Comparison of ENCODE assay signal across 11 cellular contexts in genomic region chr17:28320215-28321061, GRCh38. TPM values are rescaled to one million over a fixed set of nuclear protein-coding genes. Genes with fewer than 3 reads are reported as not detected.
DNase-seq lines count a peak whose midpoint lies in the region; ATAC-seq and TF ChIP-seq lines count a peak whose summit lies in the region.
"Had no signal": no experiment of that assay in that cellular context is flagged by ENCODE, and none has a peak within 500 bp of the region (broad histone marks: within the 10 kb centered on the region; RNA-seq: fewer than 3 reads in every experiment).

No MANE protein-coding gene starts in this region.

- no peaks in the 10 kb centered on the region for H3K36me3 ChIP-seq in kidney epithelial cell (ENCODE audit: control insufficient read depth, insufficient read depth, low read length)
- H3K36me3 ChIP-seq in upper lobe of right lung, result no peaks in the 10 kb centered on the region
- no peaks in the 10 kb centered on the region for H3K36me3 ChIP-seq in aorta (ENCODE audit: control insufficient read depth in 1 of 2, insufficient read depth in 2 of 2, low read length in 1 of 2)
- H3K36me3 ChIP-seq: neutrophil had no signal

- H3K4me1 ChIP-seq in upper lobe of right lung (peaks cover 30% of the 10 kb centered on the region), aorta (ENCODE audit: control insufficient read depth in 1 of 2, insufficient read depth in 2 of 2, low read length in 2 of 2) (no peaks in the 10 kb centered on the region)

- DNase-seq in activated naive CD4-positive, alpha-beta T cell treated with Interleukin-2 at 50 U/mL for 16 hours, result no peak
- no peak for DNase-seq in activated T-helper 1 cell treated with anti-CD3 and anti-CD28 coated beads, Interleukin-12 subunit alpha, Interleukin-12 subunit beta, Interleukin-2, Interleukin-4 antibody, amounts not matched to agents 30 ng/mL and 10 ng/mL and 1 ng/mL, durations not matched to agents 14 hours and 24 hours and 36 hours (ENCODE audit: low spot score)
- no peak for DNase-seq in kidney epithelial cell (ENCODE audit: low read depth)
- DNase-seq in upper lobe of right lung, result no peak
- no peak for DNase-seq in SKM-1 treated with dmso at 0.1 percent for 144 hours (lab: John Stamatoyannopoulos, UW; ENCODE audit: unreplicated experiment)
- no peak for DNase-seq in aorta
- DNase-seq: stimulated activated naive CD4-positive, alpha-beta T cell had no signal

- no peaks in the 10 kb centered on the region for H3K9me3 ChIP-seq in upper lobe of right lung
- H3K9me3 ChIP-seq in aorta (ENCODE audit: control insufficient read depth, low read length), result no peaks in the 10 kb centered on the region
- H3K9me3 ChIP-seq: neutrophil had no signal

- no peak for ATAC-seq in upper lobe of right lung
- no peak for ATAC-seq in HG03565 (IDR thresholded peaks at IDR 0.05; ENCODE audit: unreplicated experiment)
- no peak for ATAC-seq in aorta (ENCODE audit: low FRiP score)

- 72% methylated on average over 8 of the region's 8 CpGs for WGBS in aorta, 2 donors

- no peaks in the 10 kb centered on the region for H3K9me3 Mint-ChIP-seq in activated naive CD4-positive, alpha-beta T cell treated with anti-CD3 and anti-CD28 coated beads, Interleukin-2, amount 50 U/mL, for 24 hours
- H3K9me3 Mint-ChIP-seq in activated T-helper 1 cell treated with anti-CD3 and anti-CD28 coated beads, Interleukin-12 subunit alpha, Interleukin-12 subunit beta, Interleukin-2, Interleukin-4 antibody, amounts not matched to agents 30 ng/mL and 10 ng/mL and 1 ng/mL, durations not matched to agents 14 hours and 24 hours and 36 hours, result no peaks in the 10 kb centered on the region

- peak overlapping the region; percentile 94 for H3K4me3 Mint-ChIP-seq in activated naive CD4-positive, alpha-beta T cell treated with anti-CD3 and anti-CD28 coated beads, Interleukin-2, amount 50 U/mL, for 24 hours
- peak overlapping the region; percentile 96 for H3K4me3 Mint-ChIP-seq in activated T-helper 1 cell treated with anti-CD3 and anti-CD28 coated beads, Interleukin-12 subunit alpha, Interleukin-12 subunit beta, Interleukin-2, Interleukin-4 antibody, amounts not matched to agents 30 ng/mL and 10 ng/mL and 1 ng/mL, durations not matched to agents 14 hours and 24 hours and 36 hours

- peak overlapping the region; percentile 47 for H3K27ac Mint-ChIP-seq in activated naive CD4-positive, alpha-beta T cell treated with anti-CD3 and anti-CD28 coated beads, Interleukin-2, amount 50 U/mL, for 24 hours
- H3K27ac Mint-ChIP-seq in activated T-helper 1 cell treated with anti-CD3 and anti-CD28 coated beads, Interleukin-12 subunit alpha, Interleukin-12 subunit beta, Interleukin-2, Interleukin-4 antibody, amounts not matched to agents 30 ng/mL and 10 ng/mL and 1 ng/mL, durations not matched to agents 14 hours and 24 hours and 36 hours, result peak overlapping the region; percentile 94

- peak overlapping the region; percentile 58 for H3K4me3 ChIP-seq in kidney epithelial cell (ENCODE audit: low read depth, low read length)
- H3K4me3 ChIP-seq in upper lobe of right lung, result peak overlapping the region; percentile 80
- no peak overlapping the region for H3K4me3 ChIP-seq in aorta (ENCODE audit: low read length in 2 of 2)

- H3K27me3 ChIP-seq in kidney epithelial cell (ENCODE audit: control insufficient read depth, insufficient read depth, low read length) (no peaks in the 10 kb centered on the region), upper lobe of right lung (no peaks in the 10 kb centered on the region), aorta (ENCODE audit: control insufficient read depth in 1 of 2, insufficient read depth in 2 of 2, low read length in 1 of 2) (no peaks in the 10 kb centered on the region)

- H3K36me3 Mint-ChIP-seq in activated naive CD4-positive, alpha-beta T cell treated with anti-CD3 and anti-CD28 coated beads, Interleukin-2, amount 50 U/mL, for 24 hours, result no peaks in the 10 kb centered on the region
- peaks cover 19% of the 10 kb centered on the region for H3K36me3 Mint-ChIP-seq in activated T-helper 1 cell treated with anti-CD3 and anti-CD28 coated beads, Interleukin-12 subunit alpha, Interleukin-12 subunit beta, Interleukin-2, Interleukin-4 antibody, amounts not matched to agents 30 ng/mL and 10 ng/mL and 1 ng/mL, durations not matched to agents 14 hours and 24 hours and 36 hours (ENCODE audit: low read depth)

- no peak overlapping the region for H3K27ac ChIP-seq in upper lobe of right lung
- no peak overlapping the region for H3K27ac ChIP-seq in aorta (ENCODE audit: low read depth in 1 of 2, low read length in 2 of 2)
- H3K27ac ChIP-seq: neutrophil had no signal

- intact Hi-C loops in activated T-helper 1 cell treated with anti-CD3 and anti-CD28 coated beads, Interleukin-12 subunit alpha, Interleukin-12 subunit beta, Interleukin-2, Interleukin-4 antibody, amounts not matched to agents 30 ng/mL and 10 ng/mL and 1 ng/mL, durations not matched to agents 14 hours and 24 hours and 36 hours (cut with micrococcal nuclease), result no loop called here
- intact Hi-C loops in upper lobe of right lung (cut with DNase I) (no loop called here), aorta (cut with DNase I) (no loop called here)

- H3K27me3 Mint-ChIP-seq in activated naive CD4-positive, alpha-beta T cell treated with anti-CD3 and anti-CD28 coated beads, Interleukin-2, amount 50 U/mL, for 24 hours, result no peaks in the 10 kb centered on the region
- H3K27me3 Mint-ChIP-seq in activated T-helper 1 cell treated with anti-CD3 and anti-CD28 coated beads, Interleukin-12 subunit alpha, Interleukin-12 subunit beta, Interleukin-2, Interleukin-4 antibody, amounts not matched to agents 30 ng/mL and 10 ng/mL and 1 ng/mL, durations not matched to agents 14 hours and 24 hours and 36 hours (ENCODE audit: insufficient read depth), result no peaks in the 10 kb centered on the region

- TF ChIP-seq CTCF in kidney epithelial cell (IDR thresholded peaks at IDR 0.05; ENCODE audit: insufficient read depth, low read length, poor library complexity, severe bottlenecking) (no peak), upper lobe of right lung (IDR thresholded peaks at IDR 0.05) (no peak)

- peaks cover 20% of the 10 kb centered on the region for H3K4me1 Mint-ChIP-seq in activated naive CD4-positive, alpha-beta T cell treated with anti-CD3 and anti-CD28 coated beads, Interleukin-2, amount 50 U/mL, for 24 hours
- H3K4me1 Mint-ChIP-seq in activated T-helper 1 cell treated with anti-CD3 and anti-CD28 coated beads, Interleukin-12 subunit alpha, Interleukin-12 subunit beta, Interleukin-2, Interleukin-4 antibody, amounts not matched to agents 30 ng/mL and 10 ng/mL and 1 ng/mL, durations not matched to agents 14 hours and 24 hours and 36 hours (ENCODE audit: low read depth), result peaks cover 48% of the 10 kb centered on the region

RNA-seq across cellular contexts. Expression of gene TMEM97, which starts 1.4 kb away (rescaled TPM):
- 60.9 and 64.5 TPM in 2 replicates for total RNA-seq in activated T-helper 1 cell treated with anti-CD3 and anti-CD28 coated beads, Interleukin-12 subunit alpha, Interleukin-12 subunit beta, Interleukin-2, Interleukin-4 antibody, amounts not matched to agents 30 ng/mL and 10 ng/mL and 1 ng/mL, durations not matched to agents 14 hours and 24 hours and 36 hours
- total RNA-seq in kidney epithelial cell, result 25.1 and 25.6 TPM in 2 replicates
- total RNA-seq in upper lobe of right lung, result 64.4 TPM
- 1 to 10 TPM; 2.5 to 4.1 TPM for total RNA-seq in aorta
- 1 to 10 TPM; 1.5 to 1.8 TPM for polyA plus RNA-seq in aorta

RNA-seq across cellular contexts. Expression of gene IFT20, which starts 14.8 kb away (rescaled TPM):
- total RNA-seq in activated T-helper 1 cell treated with anti-CD3 and anti-CD28 coated beads, Interleukin-12 subunit alpha, Interleukin-12 subunit beta, Interleukin-2, Interleukin-4 antibody, amounts not matched to agents 30 ng/mL and 10 ng/mL and 1 ng/mL, durations not matched to agents 14 hours and 24 hours and 36 hours, result 21.3 and 25.8 TPM in 2 replicates
- total RNA-seq in kidney epithelial cell, result 39.7 and 40.0 TPM in 2 replicates
- total RNA-seq in upper lobe of right lung, result 33.3 TPM
- total RNA-seq in aorta, result 10 to 100 TPM; 34.5 to 37.2 TPM
- 10 to 100 TPM; 70.7 to 74.3 TPM for polyA plus RNA-seq in aorta

RNA-seq across cellular contexts. Expression of gene TNFAIP1, which starts 15.1 kb away (rescaled TPM):
- total RNA-seq in activated T-helper 1 cell treated with anti-CD3 and anti-CD28 coated beads, Interleukin-12 subunit alpha, Interleukin-12 subunit beta, Interleukin-2, Interleukin-4 antibody, amounts not matched to agents 30 ng/mL and 10 ng/mL and 1 ng/mL, durations not matched to agents 14 hours and 24 hours and 36 hours, result 35.1 and 39.9 TPM in 2 replicates
- 85.9 and 99.7 TPM in 2 replicates for total RNA-seq in kidney epithelial cell
- 82.7 TPM for total RNA-seq in upper lobe of right lung
- total RNA-seq in aorta, result 10 to 100 TPM; 51.1 to 68.9 TPM
- 10 to 100 TPM; 11.7 to 16.2 TPM for polyA plus RNA-seq in aorta

RNA-seq across cellular contexts. Expression of gene POLDIP2, which starts 36.9 kb away (rescaled TPM):
- total RNA-seq in activated T-helper 1 cell treated with anti-CD3 and anti-CD28 coated beads, Interleukin-12 subunit alpha, Interleukin-12 subunit beta, Interleukin-2, Interleukin-4 antibody, amounts not matched to agents 30 ng/mL and 10 ng/mL and 1 ng/mL, durations not matched to agents 14 hours and 24 hours and 36 hours, result 110 and 114 TPM in 2 replicates
- total RNA-seq in kidney epithelial cell (103 and 118 TPM in 2 replicates), upper lobe of right lung (55.3 TPM), aorta (10 to 100 TPM; 40.1 to 42.5 TPM)
- 10 to 100 TPM; 36.6 to 41.4 TPM for polyA plus RNA-seq in aorta

RNA-seq across cellular contexts. Expression of gene SEBOX, which starts 44.6 kb away (rescaled TPM):
- total RNA-seq in activated T-helper 1 cell treated with anti-CD3 and anti-CD28 coated beads, Interleukin-12 subunit alpha, Interleukin-12 subunit beta, Interleukin-2, Interleukin-4 antibody, amounts not matched to agents 30 ng/mL and 10 ng/mL and 1 ng/mL, durations not matched to agents 14 hours and 24 hours and 36 hours, result not detected in 2 replicates
- not detected in 2 replicates for total RNA-seq in kidney epithelial cell
- total RNA-seq in upper lobe of right lung, result not detected
- total RNA-seq in aorta, result not detected
- polyA plus RNA-seq in aorta, result not detected
- total RNA-seq: LHCN-M2 had no signal

Comparison
In these comparisons a context has a peak if more than half of its experiments do, and no peak if none do; other contexts are left out.
1. H3K4me3 ChIP-seq: peak in kidney epithelial cell (single experiment) and upper lobe of right lung (single experiment); none in aorta (0 of 2).